Comparison of ENCODE assay signal across 32 cellular contexts in genomic region chr1:21605012-21605715, GRCh38.
"Had no signal": no experiment of that assay in that cellular context is flagged by ENCODE, and none has a peak within 500 bp of the region (broad histone marks: within the 10 kb centered on the region; RNA-seq: fewer than 3 reads in every experiment).

No MANE protein-coding gene starts in this region.

- H3K36me3 Mint-ChIP-seq: activated naive CD4-positive, alpha-beta T cell treated with anti-CD3 and anti-CD28 coated beads, Interleukin-2, amount 50 U/mL, for 24 hours; immature natural killer cell; mesothelial cell of epicardium had no signal

- H3K27ac ChIP-seq: breast epithelium, esophagus muscularis mucosa, foreskin keratinocyte, heart left ventricle, ovary, suprapubic skin, tibial artery, upper lobe of right lung had no signal

- ATAC-seq: activated CD8-positive, alpha-beta T cell treated with anti-CD3 and anti-CD28 coated beads for 36 hours; activated naive CD8-positive, alpha-beta T cell treated with anti-CD3 and anti-CD28 coated beads, Interleukin-2, amount 50 U/mL, for 24 hours; activated T-cell treated with anti-CD3 and anti-CD28 coated beads, Interleukin-2, amount 50 U/mL, for 4 hours; activated T-helper 17 cell treated with anti-CD3 and anti-CD28 coated beads, Interleukin-2, amount 50 U/mL, for 72 hours; foreskin keratinocyte; heart left ventricle; left colon; upper lobe of right lung had no signal

- H3K27ac Mint-ChIP-seq: activated B cell treated with CpG ODN at 0.5 μM for 24 hours; activated CD8-positive, alpha-beta T cell treated with anti-CD3 and anti-CD28 coated beads for 36 hours; activated naive CD4-positive, alpha-beta T cell treated with anti-CD3 and anti-CD28 coated beads, Interleukin-2, amount 50 U/mL, for 24 hours; activated naive CD8-positive, alpha-beta T cell treated with anti-CD3 and anti-CD28 coated beads, Interleukin-2, amount 50 U/mL, for 24 hours; dendritic cell treated with granulocyte-macrophage colony-stimulating factor and Interleukin-4, amounts not matched to agents 40 ng/mL and 50 ng/mL, for 4 days; endodermal cell; immature natural killer cell; mesothelial cell of epicardium; naive B cell had no signal

- H3K36me3 ChIP-seq: breast epithelium, esophagus muscularis mucosa, heart left ventricle, ovary, suprapubic skin, upper lobe of right lung had no signal

- DNase-seq: activated B cell treated with CpG ODN at 0.5 μM for 24 hours; activated CD4-positive, alpha-beta T cell treated with anti-CD3 and anti-CD28 coated beads, Interleukin-2, amount 50 U/mL, for 1 hour; activated CD8-positive, alpha-beta T cell treated with anti-CD3 and anti-CD28 coated beads for 36 hours; activated gamma-delta T cell treated with Interleukin-2 at 50 U/mL for 16 hours; activated naive CD8-positive, alpha-beta T cell treated with anti-CD3 and anti-CD28 coated beads, Interleukin-2, amount 50 U/mL, for 24 hours; activated T-cell treated with anti-CD3 and anti-CD28 coated beads, Interleukin-2, amount 50 U/mL, for 4 hours; amygdala; endodermal cell; foreskin keratinocyte; heart left ventricle; hypothalamus; immature natural killer cell; kidney; left colon; mammary epithelial cell; naive B cell; nephron progenitor cell; ovary; stimulated activated CD4-positive, alpha-beta T cell treated with anti-CD3 and anti-CD28 coated beads, Interleukin-15, amount 100 ng/mL, for 24 hours; stimulated activated CD4-positive, alpha-beta T cell treated with anti-CD3 and anti-CD28 coated beads, Interleukin-2, amount 100 ng/mL, for 24 hours; stimulated activated naive CD4-positive, alpha-beta T cell; T1000; tibial artery had no signal

- FAIRE-seq: kidney had no signal

- H3K4me1 ChIP-seq: breast epithelium, foreskin keratinocyte, heart left ventricle, suprapubic skin, tibial artery, upper lobe of right lung had no signal

- H3K4me3 Mint-ChIP-seq: activated B cell treated with CpG ODN at 0.5 μM for 24 hours; activated CD8-positive, alpha-beta T cell treated with anti-CD3 and anti-CD28 coated beads for 36 hours; activated naive CD4-positive, alpha-beta T cell treated with anti-CD3 and anti-CD28 coated beads, Interleukin-2, amount 50 U/mL, for 24 hours; activated naive CD8-positive, alpha-beta T cell treated with anti-CD3 and anti-CD28 coated beads, Interleukin-2, amount 50 U/mL, for 24 hours; activated T-cell treated with anti-CD3 and anti-CD28 coated beads, Interleukin-2, amount 50 U/mL, for 4 hours; activated T-helper 17 cell treated with anti-CD3 and anti-CD28 coated beads, Interleukin-2, amount 50 U/mL, for 72 hours; central memory CD8-positive, alpha-beta T cell; dendritic cell treated with granulocyte-macrophage colony-stimulating factor and Interleukin-4, amounts not matched to agents 40 ng/mL and 50 ng/mL, for 4 days; endodermal cell; immature natural killer cell; mesothelial cell of epicardium; nephron progenitor cell had no signal

- H3K9me3 ChIP-seq: breast epithelium, esophagus muscularis mucosa, heart left ventricle, ovary, suprapubic skin, tibial artery, upper lobe of right lung had no signal

- H3K4me3 ChIP-seq: breast epithelium, esophagus muscularis mucosa, heart left ventricle, ovary, suprapubic skin, tibial artery, upper lobe of right lung had no signal

- H3K27me3 ChIP-seq: breast epithelium, ovary, upper lobe of right lung had no signal

- H3K9me3 Mint-ChIP-seq: activated B cell treated with CpG ODN at 0.5 μM for 24 hours; activated CD8-positive, alpha-beta T cell treated with anti-CD3 and anti-CD28 coated beads for 36 hours; activated naive CD4-positive, alpha-beta T cell treated with anti-CD3 and anti-CD28 coated beads, Interleukin-2, amount 50 U/mL, for 24 hours; activated naive CD8-positive, alpha-beta T cell treated with anti-CD3 and anti-CD28 coated beads, Interleukin-2, amount 50 U/mL, for 24 hours; activated T-cell treated with anti-CD3 and anti-CD28 coated beads, Interleukin-2, amount 50 U/mL, for 4 hours; activated T-helper 17 cell treated with anti-CD3 and anti-CD28 coated beads, Interleukin-2, amount 50 U/mL, for 72 hours; central memory CD8-positive, alpha-beta T cell; dendritic cell treated with granulocyte-macrophage colony-stimulating factor and Interleukin-4, amounts not matched to agents 40 ng/mL and 50 ng/mL, for 4 days; endodermal cell; immature natural killer cell; mesothelial cell of epicardium; nephron progenitor cell had no signal
